1 cellular context compared by ENCODE assay signal in the genomic region with DNA sequence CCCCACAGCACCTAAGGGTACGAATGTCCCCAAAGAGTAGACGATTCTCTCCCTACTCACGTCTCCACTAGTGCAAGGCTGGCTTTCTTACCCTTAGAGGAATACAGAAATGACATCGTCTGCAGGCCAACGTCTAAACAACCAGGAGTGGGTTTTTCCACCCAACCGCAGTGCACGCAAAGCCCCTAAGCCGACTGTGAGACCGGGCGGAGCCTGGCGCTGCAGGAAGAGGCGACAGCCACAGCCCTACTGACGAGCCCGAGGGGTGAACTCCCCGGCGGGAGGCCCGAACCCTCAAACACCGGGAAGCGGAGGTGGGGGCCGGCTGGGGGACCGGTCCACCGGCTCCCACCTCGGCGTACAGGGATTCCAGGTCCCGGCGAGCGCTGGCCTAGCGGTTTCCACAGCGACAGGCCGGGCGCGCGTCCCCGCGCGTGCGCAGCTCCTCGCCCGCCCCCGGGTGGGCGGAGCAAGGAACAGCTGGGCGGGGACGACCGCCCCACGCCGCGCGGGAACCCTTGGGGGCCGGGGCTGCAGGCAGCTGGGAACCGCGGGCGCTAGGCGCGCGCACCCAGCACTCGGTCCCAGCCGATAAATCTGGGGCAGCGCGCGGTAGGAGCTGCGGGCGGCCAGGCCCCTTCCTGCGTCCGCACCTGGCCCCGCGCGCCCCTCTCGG.
A peak's percentile ranks its signal among the peaks of the same experiment; 100 is the strongest.
TF ChIP-seq lines count a peak whose summit lies in the region.

A gene with protein sequence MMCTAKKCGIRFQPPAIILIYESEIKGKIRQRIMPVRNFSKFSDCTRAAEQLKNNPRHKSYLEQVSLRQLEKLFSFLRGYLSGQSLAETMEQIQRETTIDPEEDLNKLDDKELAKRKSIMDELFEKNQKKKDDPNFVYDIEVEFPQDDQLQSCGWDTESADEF (minus strand): TSS at position 413 of the 676 bp plus-strand sequence. CDS start 3,593 bp downstream, outside the sequence.
A gene (plus strand): TSS at position 540 of the 676 bp plus-strand sequence.

TF ChIP-seq in K562, 482 proteins besides CTCF, POLR2A, EP300 and RAD21 (continued from another document and continues in another):
- TF ChIP-seq, protein P1, sequence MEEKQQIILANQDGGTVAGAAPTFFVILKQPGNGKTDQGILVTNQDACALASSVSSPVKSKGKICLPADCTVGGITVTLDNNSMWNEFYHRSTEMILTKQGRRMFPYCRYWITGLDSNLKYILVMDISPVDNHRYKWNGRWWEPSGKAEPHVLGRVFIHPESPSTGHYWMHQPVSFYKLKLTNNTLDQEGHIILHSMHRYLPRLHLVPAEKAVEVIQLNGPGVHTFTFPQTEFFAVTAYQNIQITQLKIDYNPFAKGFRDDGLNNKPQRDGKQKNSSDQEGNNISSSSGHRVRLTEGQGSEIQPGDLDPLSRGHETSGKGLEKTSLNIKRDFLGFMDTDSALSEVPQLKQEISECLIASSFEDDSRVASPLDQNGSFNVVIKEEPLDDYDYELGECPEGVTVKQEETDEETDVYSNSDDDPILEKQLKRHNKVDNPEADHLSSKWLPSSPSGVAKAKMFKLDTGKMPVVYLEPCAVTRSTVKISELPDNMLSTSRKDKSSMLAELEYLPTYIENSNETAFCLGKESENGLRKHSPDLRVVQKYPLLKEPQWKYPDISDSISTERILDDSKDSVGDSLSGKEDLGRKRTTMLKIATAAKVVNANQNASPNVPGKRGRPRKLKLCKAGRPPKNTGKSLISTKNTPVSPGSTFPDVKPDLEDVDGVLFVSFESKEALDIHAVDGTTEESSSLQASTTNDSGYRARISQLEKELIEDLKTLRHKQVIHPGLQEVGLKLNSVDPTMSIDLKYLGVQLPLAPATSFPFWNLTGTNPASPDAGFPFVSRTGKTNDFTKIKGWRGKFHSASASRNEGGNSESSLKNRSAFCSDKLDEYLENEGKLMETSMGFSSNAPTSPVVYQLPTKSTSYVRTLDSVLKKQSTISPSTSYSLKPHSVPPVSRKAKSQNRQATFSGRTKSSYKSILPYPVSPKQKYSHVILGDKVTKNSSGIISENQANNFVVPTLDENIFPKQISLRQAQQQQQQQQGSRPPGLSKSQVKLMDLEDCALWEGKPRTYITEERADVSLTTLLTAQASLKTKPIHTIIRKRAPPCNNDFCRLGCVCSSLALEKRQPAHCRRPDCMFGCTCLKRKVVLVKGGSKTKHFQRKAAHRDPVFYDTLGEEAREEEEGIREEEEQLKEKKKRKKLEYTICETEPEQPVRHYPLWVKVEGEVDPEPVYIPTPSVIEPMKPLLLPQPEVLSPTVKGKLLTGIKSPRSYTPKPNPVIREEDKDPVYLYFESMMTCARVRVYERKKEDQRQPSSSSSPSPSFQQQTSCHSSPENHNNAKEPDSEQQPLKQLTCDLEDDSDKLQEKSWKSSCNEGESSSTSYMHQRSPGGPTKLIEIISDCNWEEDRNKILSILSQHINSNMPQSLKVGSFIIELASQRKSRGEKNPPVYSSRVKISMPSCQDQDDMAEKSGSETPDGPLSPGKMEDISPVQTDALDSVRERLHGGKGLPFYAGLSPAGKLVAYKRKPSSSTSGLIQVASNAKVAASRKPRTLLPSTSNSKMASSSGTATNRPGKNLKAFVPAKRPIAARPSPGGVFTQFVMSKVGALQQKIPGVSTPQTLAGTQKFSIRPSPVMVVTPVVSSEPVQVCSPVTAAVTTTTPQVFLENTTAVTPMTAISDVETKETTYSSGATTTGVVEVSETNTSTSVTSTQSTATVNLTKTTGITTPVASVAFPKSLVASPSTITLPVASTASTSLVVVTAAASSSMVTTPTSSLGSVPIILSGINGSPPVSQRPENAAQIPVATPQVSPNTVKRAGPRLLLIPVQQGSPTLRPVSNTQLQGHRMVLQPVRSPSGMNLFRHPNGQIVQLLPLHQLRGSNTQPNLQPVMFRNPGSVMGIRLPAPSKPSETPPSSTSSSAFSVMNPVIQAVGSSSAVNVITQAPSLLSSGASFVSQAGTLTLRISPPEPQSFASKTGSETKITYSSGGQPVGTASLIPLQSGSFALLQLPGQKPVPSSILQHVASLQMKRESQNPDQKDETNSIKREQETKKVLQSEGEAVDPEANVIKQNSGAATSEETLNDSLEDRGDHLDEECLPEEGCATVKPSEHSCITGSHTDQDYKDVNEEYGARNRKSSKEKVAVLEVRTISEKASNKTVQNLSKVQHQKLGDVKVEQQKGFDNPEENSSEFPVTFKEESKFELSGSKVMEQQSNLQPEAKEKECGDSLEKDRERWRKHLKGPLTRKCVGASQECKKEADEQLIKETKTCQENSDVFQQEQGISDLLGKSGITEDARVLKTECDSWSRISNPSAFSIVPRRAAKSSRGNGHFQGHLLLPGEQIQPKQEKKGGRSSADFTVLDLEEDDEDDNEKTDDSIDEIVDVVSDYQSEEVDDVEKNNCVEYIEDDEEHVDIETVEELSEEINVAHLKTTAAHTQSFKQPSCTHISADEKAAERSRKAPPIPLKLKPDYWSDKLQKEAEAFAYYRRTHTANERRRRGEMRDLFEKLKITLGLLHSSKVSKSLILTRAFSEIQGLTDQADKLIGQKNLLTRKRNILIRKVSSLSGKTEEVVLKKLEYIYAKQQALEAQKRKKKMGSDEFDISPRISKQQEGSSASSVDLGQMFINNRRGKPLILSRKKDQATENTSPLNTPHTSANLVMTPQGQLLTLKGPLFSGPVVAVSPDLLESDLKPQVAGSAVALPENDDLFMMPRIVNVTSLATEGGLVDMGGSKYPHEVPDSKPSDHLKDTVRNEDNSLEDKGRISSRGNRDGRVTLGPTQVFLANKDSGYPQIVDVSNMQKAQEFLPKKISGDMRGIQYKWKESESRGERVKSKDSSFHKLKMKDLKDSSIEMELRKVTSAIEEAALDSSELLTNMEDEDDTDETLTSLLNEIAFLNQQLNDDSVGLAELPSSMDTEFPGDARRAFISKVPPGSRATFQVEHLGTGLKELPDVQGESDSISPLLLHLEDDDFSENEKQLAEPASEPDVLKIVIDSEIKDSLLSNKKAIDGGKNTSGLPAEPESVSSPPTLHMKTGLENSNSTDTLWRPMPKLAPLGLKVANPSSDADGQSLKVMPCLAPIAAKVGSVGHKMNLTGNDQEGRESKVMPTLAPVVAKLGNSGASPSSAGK (IDR thresholded peaks at IDR 0.05) = no peak
- TF ChIP-seq, protein P2, sequence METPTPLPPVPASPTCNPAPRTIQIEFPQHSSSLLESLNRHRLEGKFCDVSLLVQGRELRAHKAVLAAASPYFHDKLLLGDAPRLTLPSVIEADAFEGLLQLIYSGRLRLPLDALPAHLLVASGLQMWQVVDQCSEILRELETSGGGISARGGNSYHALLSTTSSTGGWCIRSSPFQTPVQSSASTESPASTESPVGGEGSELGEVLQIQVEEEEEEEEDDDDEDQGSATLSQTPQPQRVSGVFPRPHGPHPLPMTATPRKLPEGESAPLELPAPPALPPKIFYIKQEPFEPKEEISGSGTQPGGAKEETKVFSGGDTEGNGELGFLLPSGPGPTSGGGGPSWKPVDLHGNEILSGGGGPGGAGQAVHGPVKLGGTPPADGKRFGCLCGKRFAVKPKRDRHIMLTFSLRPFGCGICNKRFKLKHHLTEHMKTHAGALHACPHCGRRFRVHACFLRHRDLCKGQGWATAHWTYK (CRISPR knock-in tag; IDR thresholded peaks at IDR 0.05) = no peak
- no peak for TF ChIP-seq FOXK2 (conservative IDR thresholded peaks at IDR 0.05 in 1 of 2, IDR thresholded peaks at IDR 0.05 in 1 of 2; ENCODE audit: low read depth in 2 of 2)
- no peak for TF ChIP-seq FOXM1 (IDR thresholded peaks at IDR 0.05; ENCODE audit: low read depth)
- no peak for TF ChIP-seq FOXM1 (CRISPR knock-in tag; IDR thresholded peaks at IDR 0.05; ENCODE audit: low read depth)
- no peak for TF ChIP-seq ZNF561 (CRISPR knock-in tag; conservative IDR thresholded peaks at IDR 0.05)
- TF ChIP-seq SRSF1 (IDR thresholded peaks at IDR 0.05; ENCODE audit: low read depth, low read length) = no peak
- 0 out of 2 replicates have a peak, but pooled peaks have one; percentile 18 for TF ChIP-seq NFIC (IDR thresholded peaks at IDR 0.05)
- TF ChIP-seq GTF2E2 (tag; IDR thresholded peaks at IDR 0.05) = 0 out of 2 replicates have a peak, but pooled peaks have one; percentile 65
- TF ChIP-seq PHF8 (IDR thresholded peaks at IDR 0.05; ENCODE audit: borderline replicate concordance, low read length) = peak; percentile 84
- TF ChIP-seq ZNF134 (CRISPR knock-in tag; conservative IDR thresholded peaks at IDR 0.05) = no peak
- TF ChIP-seq NCOA1 (IDR thresholded peaks at IDR 0.05; ENCODE audit: low read depth) = 0 out of 2 replicates have a peak, but pooled peaks have one; percentile 42
- no peak for TF ChIP-seq KLF13 (tag; IDR thresholded peaks at IDR 0.05; ENCODE audit: borderline replicate concordance, low read depth)
- TF ChIP-seq ETV6 (IDR thresholded peaks at IDR 0.05; ENCODE audit: borderline replicate concordance in 1 of 2, low read depth in 2 of 2, low read length in 1 of 2) = no peak
- TF ChIP-seq ETV6 (CRISPR knock-in tag; IDR thresholded peaks at IDR 0.05; ENCODE audit: borderline replicate concordance) = 0 out of 2 replicates have a peak, but pooled peaks have one; percentile 77
- no peak for TF ChIP-seq ZFP1 (CRISPR knock-in tag; IDR thresholded peaks at IDR 0.05)
- TF ChIP-seq, protein P3, sequence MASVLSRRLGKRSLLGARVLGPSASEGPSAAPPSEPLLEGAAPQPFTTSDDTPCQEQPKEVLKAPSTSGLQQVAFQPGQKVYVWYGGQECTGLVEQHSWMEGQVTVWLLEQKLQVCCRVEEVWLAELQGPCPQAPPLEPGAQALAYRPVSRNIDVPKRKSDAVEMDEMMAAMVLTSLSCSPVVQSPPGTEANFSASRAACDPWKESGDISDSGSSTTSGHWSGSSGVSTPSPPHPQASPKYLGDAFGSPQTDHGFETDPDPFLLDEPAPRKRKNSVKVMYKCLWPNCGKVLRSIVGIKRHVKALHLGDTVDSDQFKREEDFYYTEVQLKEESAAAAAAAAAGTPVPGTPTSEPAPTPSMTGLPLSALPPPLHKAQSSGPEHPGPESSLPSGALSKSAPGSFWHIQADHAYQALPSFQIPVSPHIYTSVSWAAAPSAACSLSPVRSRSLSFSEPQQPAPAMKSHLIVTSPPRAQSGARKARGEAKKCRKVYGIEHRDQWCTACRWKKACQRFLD (CRISPR knock-in tag; IDR thresholded peaks at IDR 0.05) = peak; percentile 61; the same call in 1 of the 2 replicates
- TF ChIP-seq, protein P4, sequence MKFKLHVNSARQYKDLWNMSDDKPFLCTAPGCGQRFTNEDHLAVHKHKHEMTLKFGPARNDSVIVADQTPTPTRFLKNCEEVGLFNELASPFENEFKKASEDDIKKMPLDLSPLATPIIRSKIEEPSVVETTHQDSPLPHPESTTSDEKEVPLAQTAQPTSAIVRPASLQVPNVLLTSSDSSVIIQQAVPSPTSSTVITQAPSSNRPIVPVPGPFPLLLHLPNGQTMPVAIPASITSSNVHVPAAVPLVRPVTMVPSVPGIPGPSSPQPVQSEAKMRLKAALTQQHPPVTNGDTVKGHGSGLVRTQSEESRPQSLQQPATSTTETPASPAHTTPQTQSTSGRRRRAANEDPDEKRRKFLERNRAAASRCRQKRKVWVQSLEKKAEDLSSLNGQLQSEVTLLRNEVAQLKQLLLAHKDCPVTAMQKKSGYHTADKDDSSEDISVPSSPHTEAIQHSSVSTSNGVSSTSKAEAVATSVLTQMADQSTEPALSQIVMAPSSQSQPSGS (CRISPR knock-in tag; IDR thresholded peaks at IDR 0.05) = no peak
- no peak for TF ChIP-seq CC2D1A (IDR thresholded peaks at IDR 0.05)
- TF ChIP-seq NFRKB (IDR thresholded peaks at IDR 0.05; ENCODE audit: low read depth) = no peak
- TF ChIP-seq FOXP1 (CRISPR knock-in tag; IDR thresholded peaks at IDR 0.05) = peak; percentile 69; the same call in 1 of the 2 replicates
- TF ChIP-seq, protein P5, sequence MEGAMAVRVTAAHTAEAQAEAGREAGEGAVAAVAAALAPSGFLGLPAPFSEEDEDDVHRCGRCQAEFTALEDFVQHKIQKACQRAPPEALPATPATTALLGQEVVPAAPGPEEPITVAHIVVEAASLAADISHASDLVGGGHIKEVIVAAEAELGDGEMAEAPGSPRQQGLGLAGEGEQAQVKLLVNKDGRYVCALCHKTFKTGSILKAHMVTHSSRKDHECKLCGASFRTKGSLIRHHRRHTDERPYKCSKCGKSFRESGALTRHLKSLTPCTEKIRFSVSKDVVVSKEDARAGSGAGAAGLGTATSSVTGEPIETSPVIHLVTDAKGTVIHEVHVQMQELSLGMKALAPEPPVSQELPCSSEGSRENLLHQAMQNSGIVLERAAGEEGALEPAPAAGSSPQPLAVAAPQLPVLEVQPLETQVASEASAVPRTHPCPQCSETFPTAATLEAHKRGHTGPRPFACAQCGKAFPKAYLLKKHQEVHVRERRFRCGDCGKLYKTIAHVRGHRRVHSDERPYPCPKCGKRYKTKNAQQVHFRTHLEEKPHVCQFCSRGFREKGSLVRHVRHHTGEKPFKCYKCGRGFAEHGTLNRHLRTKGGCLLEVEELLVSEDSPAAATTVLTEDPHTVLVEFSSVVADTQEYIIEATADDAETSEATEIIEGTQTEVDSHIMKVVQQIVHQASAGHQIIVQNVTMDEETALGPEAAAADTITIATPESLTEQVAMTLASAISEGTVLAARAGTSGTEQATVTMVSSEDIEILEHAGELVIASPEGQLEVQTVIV (CRISPR knock-in tag; IDR thresholded peaks at IDR 0.05; ENCODE audit: borderline replicate concordance) = no peak
- TF ChIP-seq, protein P6, sequence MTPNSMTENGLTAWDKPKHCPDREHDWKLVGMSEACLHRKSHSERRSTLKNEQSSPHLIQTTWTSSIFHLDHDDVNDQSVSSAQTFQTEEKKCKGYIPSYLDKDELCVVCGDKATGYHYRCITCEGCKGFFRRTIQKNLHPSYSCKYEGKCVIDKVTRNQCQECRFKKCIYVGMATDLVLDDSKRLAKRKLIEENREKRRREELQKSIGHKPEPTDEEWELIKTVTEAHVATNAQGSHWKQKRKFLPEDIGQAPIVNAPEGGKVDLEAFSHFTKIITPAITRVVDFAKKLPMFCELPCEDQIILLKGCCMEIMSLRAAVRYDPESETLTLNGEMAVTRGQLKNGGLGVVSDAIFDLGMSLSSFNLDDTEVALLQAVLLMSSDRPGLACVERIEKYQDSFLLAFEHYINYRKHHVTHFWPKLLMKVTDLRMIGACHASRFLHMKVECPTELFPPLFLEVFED (CRISPR knock-in tag; conservative IDR thresholded peaks at IDR 0.05) = no peak
- TF ChIP-seq RBFOX2 (IDR thresholded peaks at IDR 0.05; ENCODE audit: low read depth, low read length) = peak; percentile 87
- TF ChIP-seq KAT8 (IDR thresholded peaks at IDR 0.05; ENCODE audit: low read depth) = no peak
- TF ChIP-seq OTX1 (CRISPR knock-in tag; IDR thresholded peaks at IDR 0.05) = no peak
- TF ChIP-seq NFE2 (IDR thresholded peaks at IDR 0.05; ENCODE audit: low read depth) = no peak
- TF ChIP-seq ZNF668 (CRISPR knock-in tag; IDR thresholded peaks at IDR 0.05) = no peak
- TF ChIP-seq BRF1 (IDR thresholded peaks at IDR 0.05; ENCODE audit: borderline replicate concordance, extremely low read depth, insufficient read length) = no peak
- peak; percentile 90 for TF ChIP-seq PCBP1 (IDR thresholded peaks at IDR 0.05; ENCODE audit: low read depth, low read length, poor library complexity, severe bottlenecking)
- TF ChIP-seq, protein P7, sequence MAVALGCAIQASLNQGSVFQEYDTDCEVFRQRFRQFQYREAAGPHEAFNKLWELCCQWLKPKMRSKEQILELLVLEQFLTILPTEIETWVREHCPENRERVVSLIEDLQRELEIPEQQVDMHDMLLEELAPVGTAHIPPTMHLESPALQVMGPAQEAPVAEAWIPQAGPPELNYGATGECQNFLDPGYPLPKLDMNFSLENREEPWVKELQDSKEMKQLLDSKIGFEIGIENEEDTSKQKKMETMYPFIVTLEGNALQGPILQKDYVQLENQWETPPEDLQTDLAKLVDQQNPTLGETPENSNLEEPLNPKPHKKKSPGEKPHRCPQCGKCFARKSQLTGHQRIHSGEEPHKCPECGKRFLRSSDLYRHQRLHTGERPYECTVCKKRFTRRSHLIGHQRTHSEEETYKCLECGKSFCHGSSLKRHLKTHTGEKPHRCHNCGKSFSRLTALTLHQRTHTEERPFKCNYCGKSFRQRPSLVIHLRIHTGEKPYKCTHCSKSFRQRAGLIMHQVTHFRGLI (CRISPR knock-in tag; IDR thresholded peaks at IDR 0.05) = no peak
- TF ChIP-seq TAF9B (IDR thresholded peaks at IDR 0.05; ENCODE audit: partially characterized antibody) = no peak
